In genomic region chr12:106918746-106919145, GRCh38 we compare ENCODE assay signal across 8 cellular contexts. TPM values are rescaled to one million over a fixed set of nuclear protein-coding genes. Genes with fewer than 3 reads are reported as not detected.
DNase-seq lines count a peak whose midpoint lies in the region; ATAC-seq, FAIRE-seq and TF ChIP-seq lines count a peak whose summit lies in the region.

No MANE protein-coding gene starts in this region.

- POLR2A ChIA-PET in A549 (lab: Yijun Ruan, JAX), result interaction anchor here (0.6 to 1.2 kb wide), 2 partner anchors 43 to 561 kb away, joined by 3 to 11 read pairs; partner anchors contain the start of gene POLR3B

- peak in 1 of 2 experiments; percentile 43 for DNase-seq in A549 (ENCODE audit: low read depth in 1 of 2, low spot score in 1 of 2)
- peak; percentile 88 for DNase-seq in GM23338 (ENCODE audit: low spot score)
- DNase-seq in NCI-H526 treated with DMSO at 0.1 percent for 48 hours (lab: John Stamatoyannopoulos, UW), result peak; percentile 69
- peak; percentile 39 for DNase-seq in endothelial cell (ENCODE audit: low spot score)
- no peak for DNase-seq in SKM-1 treated with dmso at 0.1 percent for 144 hours (lab: John Stamatoyannopoulos, UW; ENCODE audit: unreplicated experiment)

- FAIRE-seq in A549 (lab: Jason Lieb, UNC), result no peak

- H3K4me1 Mint-ChIP-seq in GM23338 (peaks cover 24% of the 10 kb centered on the region), endothelial cell (ENCODE audit: unreplicated experiment) (peaks cover 11% of the 10 kb centered on the region)

- no peaks in the 10 kb centered on the region for H3K27me3 Mint-ChIP-seq in GM23338 (ENCODE audit: insufficient read depth, low read depth, poor library complexity)
- peaks cover 3% of the 10 kb centered on the region for H3K27me3 Mint-ChIP-seq in endothelial cell (ENCODE audit: unreplicated experiment)

- TF ChIP-seq EP300 in A549 (IDR thresholded peaks at IDR 0.05), result no peak

- peak; percentile 85 for TF ChIP-seq CTCF in A549 (IDR thresholded peaks at IDR 0.05)
- TF ChIP-seq CTCF in GM23338 (conservative IDR thresholded peaks at IDR 0.05; ENCODE audit: low read depth in 2 of 2), result peak; percentile 96
- TF ChIP-seq CTCF in endothelial cell (IDR thresholded peaks at IDR 0.05; ENCODE audit: unreplicated experiment), result no peak

- H3K36me3 Mint-ChIP-seq in GM23338 (ENCODE audit: low read depth) (no peaks in the 10 kb centered on the region; the same call in 2 of the 3 replicates), endothelial cell (ENCODE audit: low read depth, unreplicated experiment) (no peaks in the 10 kb centered on the region)

- no peak overlapping the region; the same call in 2 of the 3 replicates for H3K4me3 Mint-ChIP-seq in GM23338
- H3K4me3 Mint-ChIP-seq in endothelial cell (ENCODE audit: unreplicated experiment), result no peak overlapping the region

- no peaks in the 10 kb centered on the region for H4K20me1 ChIP-seq in GM23338 (replicated peaks; ENCODE audit: insufficient read depth)

- TF ChIP-seq POLR2A in A549 (IDR thresholded peaks at IDR 0.05; ENCODE audit: low read length), result no peak

- CTCF ChIA-PET in A549 (lab: Yijun Ruan, JAX), result interaction anchor here (0.7 to 3.9 kb wide), 35 partner anchors 9 to 1498 kb away, joined by 3 to 49 read pairs (median 4); partner anchors contain the start of gene POLR3B

- 3% methylated on average over 3 of the region's 3 CpGs for WGBS in A549 (ENCODE audit: missing lambda C conversion rate)

- H3K9me3 Mint-ChIP-seq in GM23338, result peaks cover 3% of the 10 kb centered on the region; the same call in 2 of the 3 replicates
- no peaks in the 10 kb centered on the region for H3K9me3 Mint-ChIP-seq in endothelial cell (ENCODE audit: unreplicated experiment)

- H3K4me1 ChIP-seq in A549, result no peaks in the 10 kb centered on the region
- H3K4me1 ChIP-seq in GM23338 (ENCODE audit: insufficient read depth), result peaks cover 24% of the 10 kb centered on the region

- H3K4me3 ChIP-seq in A549 (no peak overlapping the region), GM23338 (peak overlapping the region; percentile 9; the same call in 1 of the 2 replicates)

- H3K27ac ChIP-seq in A549 (no peak overlapping the region), GM23338 (ENCODE audit: low read depth) (no peak overlapping the region)

- no peak overlapping the region for H3K4me2 ChIP-seq in A549
- peak overlapping the region; percentile 25; the same call in 1 of the 2 replicates for H3K4me2 ChIP-seq in GM23338

- no peaks in the 10 kb centered on the region; the same call in 1 of the 2 replicates for H3K9me2 ChIP-seq in GM23338 (ENCODE audit: insufficient read depth)

- no peak overlapping the region for H2AFZ ChIP-seq in GM23338

- TF ChIP-seq RAD21 in A549 (conservative IDR thresholded peaks at IDR 0.05 in 1 of 2, IDR thresholded peaks at IDR 0.05 in 1 of 2), result peak; percentile 83 to 91

- H3K9me3 ChIP-seq in A549, result no peaks in the 10 kb centered on the region

- no peak overlapping the region; the same call in 1 of the 2 replicates for H3K27ac Mint-ChIP-seq in GM23338
- no peak overlapping the region for H3K27ac Mint-ChIP-seq in endothelial cell (ENCODE audit: unreplicated experiment)

- no peaks in the 10 kb centered on the region for H3F3A ChIP-seq in GM23338 (replicated peaks; ENCODE audit: low read depth)

- H3K36me3 ChIP-seq in GM23338 (ENCODE audit: insufficient read depth), result no peaks in the 10 kb centered on the region

- H3K79me2 ChIP-seq in GM23338 (replicated peaks; ENCODE audit: insufficient read depth), result no peaks in the 10 kb centered on the region

- H3K27me3 ChIP-seq in GM23338 (ENCODE audit: insufficient read depth), result no peaks in the 10 kb centered on the region

- ATAC-seq in A549 (peak in 1 of 2 experiments; percentile 80; a peak in 4 of 6 replicates), GM23338 (peak; percentile 96), HG02970 (IDR thresholded peaks at IDR 0.05; ENCODE audit: low FRiP score, unreplicated experiment) (no peak), GM21717 (IDR thresholded peaks at IDR 0.05; ENCODE audit: unreplicated experiment) (no peak), HG03457 (IDR thresholded peaks at IDR 0.05; ENCODE audit: unreplicated experiment) (no peak)

TF ChIP-seq in A549, 52 proteins besides CTCF, POLR2A, EP300 and RAD21:
- TF ChIP-seq NPAS2 (CRISPR knock-in tag; IDR thresholded peaks at IDR 0.05; ENCODE audit: borderline replicate concordance) (no peak), SMC3 (IDR thresholded peaks at IDR 0.05) (peak; percentile 75), MAZ (IDR thresholded peaks at IDR 0.05; ENCODE audit: borderline replicate concordance, low read depth, low read length) (no peak)
- TF ChIP-seq, protein P1, sequence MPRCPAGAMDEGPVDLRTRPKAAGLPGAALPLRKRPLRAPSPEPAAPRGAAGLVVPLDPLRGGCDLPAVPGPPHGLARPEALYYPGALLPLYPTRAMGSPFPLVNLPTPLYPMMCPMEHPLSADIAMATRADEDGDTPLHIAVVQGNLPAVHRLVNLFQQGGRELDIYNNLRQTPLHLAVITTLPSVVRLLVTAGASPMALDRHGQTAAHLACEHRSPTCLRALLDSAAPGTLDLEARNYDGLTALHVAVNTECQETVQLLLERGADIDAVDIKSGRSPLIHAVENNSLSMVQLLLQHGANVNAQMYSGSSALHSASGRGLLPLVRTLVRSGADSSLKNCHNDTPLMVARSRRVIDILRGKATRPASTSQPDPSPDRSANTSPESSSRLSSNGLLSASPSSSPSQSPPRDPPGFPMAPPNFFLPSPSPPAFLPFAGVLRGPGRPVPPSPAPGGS (IDR thresholded peaks at IDR 0.05), result no peak

TF ChIP-seq in GM23338, 12 proteins besides CTCF, POLR2A, EP300 and RAD21:
- TF ChIP-seq, protein P2, sequence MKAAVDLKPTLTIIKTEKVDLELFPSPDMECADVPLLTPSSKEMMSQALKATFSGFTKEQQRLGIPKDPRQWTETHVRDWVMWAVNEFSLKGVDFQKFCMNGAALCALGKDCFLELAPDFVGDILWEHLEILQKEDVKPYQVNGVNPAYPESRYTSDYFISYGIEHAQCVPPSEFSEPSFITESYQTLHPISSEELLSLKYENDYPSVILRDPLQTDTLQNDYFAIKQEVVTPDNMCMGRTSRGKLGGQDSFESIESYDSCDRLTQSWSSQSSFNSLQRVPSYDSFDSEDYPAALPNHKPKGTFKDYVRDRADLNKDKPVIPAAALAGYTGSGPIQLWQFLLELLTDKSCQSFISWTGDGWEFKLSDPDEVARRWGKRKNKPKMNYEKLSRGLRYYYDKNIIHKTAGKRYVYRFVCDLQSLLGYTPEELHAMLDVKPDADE (IDR thresholded peaks at IDR 0.05), result no peak
- TF ChIP-seq REST (IDR thresholded peaks at IDR 0.05; ENCODE audit: unreplicated experiment), result no peak
- peak; percentile 17; the same call in 1 of the 2 replicates for TF ChIP-seq NANOG (IDR thresholded peaks at IDR 0.05; ENCODE audit: borderline replicate concordance)
- no peak for TF ChIP-seq ZNF114 (CRISPR knock-in tag; IDR thresholded peaks at IDR 0.05)

RNA-seq across cellular contexts. Expression of gene TMEM263, which starts 37.0 kb away (rescaled TPM):
- polyA plus RNA-seq in A549 (2011; rRNA removed), result 35.9 and 45.6 TPM in 2 replicates
- polyA plus RNA-seq in A549 (2012; cell fraction: cytosol; rRNA removed), result 7.7 and 10.6 TPM in 2 replicates
- polyA plus RNA-seq in A549 (2012; cell fraction: nucleus; rRNA removed), result 5.6 and 5.9 TPM in 2 replicates
- polyA plus RNA-seq in A549 (2017; fragmentation: RNase III; extraction: RNeasy Plus Mini Kit Qiagen cat#74134 plus additional on column Dnase treatment), result 31.9 to 33.7 TPM (median 33.4 TPM) in 3 replicates
- polyA minus RNA-seq in A549 (2011; rRNA and poly(A)+ RNA removed), result 25.8 and 31.7 TPM in 2 replicates
- 9.3 and 10.4 TPM in 2 replicates for total RNA-seq in GM23338 (2014; rRNA removed; shearing (Covaris generic))
- polyA plus RNA-seq in GM23338 (2016; fragmentation: Nextera tagmentation; extraction: Ambion mirVana), result 5.8 and 7.1 TPM in 2 replicates
- total RNA-seq in endothelial cell (ENCODE audit: unreplicated experiment), result 26.1 TPM
